Comparison of ENCODE assay signal across 1 cellular context in the genomic region with DNA sequence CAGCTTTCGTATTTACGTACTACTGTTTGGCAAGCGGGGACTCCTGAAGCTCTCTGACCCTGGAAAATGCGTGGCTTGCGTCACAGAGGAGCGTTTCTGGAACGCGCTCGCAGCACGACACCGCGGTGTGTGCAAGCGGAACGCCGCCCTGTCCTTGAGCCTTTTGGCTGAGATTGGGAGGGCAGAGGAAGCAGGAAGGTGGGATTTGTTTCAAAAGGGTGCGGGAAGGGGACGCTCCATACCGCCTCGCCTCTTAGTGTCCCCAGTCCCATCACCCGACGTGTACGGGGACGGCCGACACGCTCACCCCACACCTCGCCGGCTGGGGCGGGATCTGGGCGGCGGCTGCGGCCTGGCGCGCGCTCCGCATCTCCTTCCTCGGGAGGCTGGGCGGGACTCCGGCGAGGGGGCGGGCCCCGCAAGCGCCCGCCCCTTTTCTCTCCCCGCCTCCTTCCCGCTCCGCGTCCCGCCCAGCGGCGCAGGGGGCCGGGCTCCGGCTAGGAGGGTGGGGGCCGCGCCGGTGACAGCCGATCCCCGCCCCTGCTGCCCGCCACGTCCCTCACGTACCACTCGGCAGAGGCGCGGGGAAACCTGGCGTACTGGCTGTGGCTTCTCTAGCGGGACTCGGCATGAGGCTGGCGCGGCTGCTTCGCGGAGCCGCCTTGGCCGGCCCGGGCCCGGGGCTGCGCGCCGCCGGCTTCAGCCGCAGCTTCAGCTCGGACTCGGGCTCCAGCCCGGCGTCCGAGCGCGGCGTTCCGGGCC.
TF ChIP-seq lines count a peak whose summit lies in the region.

Gene PDK1 (plus strand): TSS at position 569 of the 762 bp plus-strand sequence. CDS start 61 bp downstream, at position 630.

TF ChIP-seq in SK-N-SH treated with all-trans-retinoic acid at 6 μM for 48 hours, 23 proteins besides CTCF, POLR2A, EP300 and RAD21 (continued from another document):
- TF ChIP-seq TSHZ2 (CRISPR knock-in tag; IDR thresholded peaks at IDR 0.05): no peak
- TF ChIP-seq ZNF8 (CRISPR knock-in tag; IDR thresholded peaks at IDR 0.05): no peak
- no peak for TF ChIP-seq RARB (CRISPR knock-in tag; IDR thresholded peaks at IDR 0.05)
- no peak for TF ChIP-seq ZNF70 (CRISPR knock-in tag; IDR thresholded peaks at IDR 0.05)
- no peak for TF ChIP-seq BACH2 (CRISPR knock-in tag; IDR thresholded peaks at IDR 0.05; ENCODE audit: borderline replicate concordance)
- TF ChIP-seq ZC3H10 (CRISPR knock-in tag; IDR thresholded peaks at IDR 0.05): no peak
TF ChIP-seq in SK-N-SH treated with all-trans-retinoic acid at 6 μM for 48 hours: peak in this region for 0.
